2 cellular contexts compared by ENCODE assay signal in genomic region chr6:41167173-41167963, GRCh38.
A peak's percentile ranks its signal among the peaks of the same experiment; 100 is the strongest.
TF ChIP-seq lines count a peak whose summit lies in the region.

No MANE protein-coding gene starts in this region.

TF ChIP-seq in HCT116, 20 proteins besides CTCF, POLR2A, EP300 and RAD21 (continued from another document):
- TF ChIP-seq SIN3A (IDR thresholded peaks at IDR 0.05; ENCODE audit: low read depth) (no peak), ZFX (IDR thresholded peaks at IDR 0.05) (no peak)

TF ChIP-seq in WTC11, 78 proteins besides CTCF, POLR2A, EP300 and RAD21 (continued from another document and continues in another):
- TF ChIP-seq AFF4 (CRISPR knock-in tag; IDR thresholded peaks at IDR 0.05; ENCODE audit: borderline replicate concordance) = no peak
- no peak for TF ChIP-seq ATF3 (CRISPR knock-in tag; conservative IDR thresholded peaks at IDR 0.05)
- TF ChIP-seq AR (CRISPR knock-in tag; IDR thresholded peaks at IDR 0.05) = no peak
- no peak for TF ChIP-seq ZNF423 (CRISPR knock-in tag; IDR thresholded peaks at IDR 0.05)
- no peak for TF ChIP-seq ZMAT4 (CRISPR knock-in tag; IDR thresholded peaks at IDR 0.05)
- TF ChIP-seq CDX4 (CRISPR knock-in tag; IDR thresholded peaks at IDR 0.05; ENCODE audit: borderline replicate concordance) = no peak
- no peak for TF ChIP-seq IRF1 (CRISPR knock-in tag; IDR thresholded peaks at IDR 0.05)
- 0 out of 2 replicates have a peak, but pooled peaks have one; percentile 44 for TF ChIP-seq CREB1 (CRISPR knock-in tag; IDR thresholded peaks at IDR 0.05)
- no peak for TF ChIP-seq EMX1 (CRISPR knock-in tag; IDR thresholded peaks at IDR 0.05)
- TF ChIP-seq E2F5 (CRISPR knock-in tag; IDR thresholded peaks at IDR 0.05) = 0 out of 2 replicates have a peak, but pooled peaks have one; percentile 22
- TF ChIP-seq PREB (CRISPR knock-in tag; IDR thresholded peaks at IDR 0.05; ENCODE audit: borderline replicate concordance) = no peak
- TF ChIP-seq E2F1 (CRISPR knock-in tag; IDR thresholded peaks at IDR 0.05) = no peak
- TF ChIP-seq ZNF232 (CRISPR knock-in tag; IDR thresholded peaks at IDR 0.05) = no peak
- peak; percentile 65; the same call in 1 of the 2 replicates for TF ChIP-seq SMAD4 (CRISPR knock-in tag; IDR thresholded peaks at IDR 0.05)
- TF ChIP-seq CREM (CRISPR knock-in tag; IDR thresholded peaks at IDR 0.05) = no peak
- no peak for TF ChIP-seq GTF2I (CRISPR knock-in tag; conservative IDR thresholded peaks at IDR 0.05)
- no peak for TF ChIP-seq ERG (CRISPR knock-in tag; IDR thresholded peaks at IDR 0.05)
- TF ChIP-seq STAT6 (CRISPR knock-in tag; conservative IDR thresholded peaks at IDR 0.05; ENCODE audit: low read depth) = no peak
- TF ChIP-seq ZNF263 (CRISPR knock-in tag; IDR thresholded peaks at IDR 0.05; ENCODE audit: low read depth) = no peak
- TF ChIP-seq TCF7 (CRISPR knock-in tag; IDR thresholded peaks at IDR 0.05; ENCODE audit: low read depth) = no peak
- TF ChIP-seq ESRRA (CRISPR knock-in tag; IDR thresholded peaks at IDR 0.05; ENCODE audit: borderline replicate concordance) = no peak
- no peak for TF ChIP-seq ZBTB43 (CRISPR knock-in tag; IDR thresholded peaks at IDR 0.05)
- TF ChIP-seq JAZF1 (CRISPR knock-in tag; IDR thresholded peaks at IDR 0.05) = no peak
- no peak for TF ChIP-seq IRF2 (CRISPR knock-in tag; IDR thresholded peaks at IDR 0.05; ENCODE audit: borderline replicate concordance, low read depth)
- TF ChIP-seq RELA (CRISPR knock-in tag; IDR thresholded peaks at IDR 0.05; ENCODE audit: borderline replicate concordance) = no peak
- TF ChIP-seq SMAD3 (CRISPR knock-in tag; IDR thresholded peaks at IDR 0.05; ENCODE audit: borderline replicate concordance) = no peak
- 0 out of 2 replicates have a peak, but pooled peaks have one; percentile 46 for TF ChIP-seq ETV6 (CRISPR knock-in tag; IDR thresholded peaks at IDR 0.05)
- TF ChIP-seq PRRX2 (CRISPR knock-in tag; IDR thresholded peaks at IDR 0.05) = no peak
- no peak for TF ChIP-seq HMGXB4 (CRISPR knock-in tag; IDR thresholded peaks at IDR 0.05)
- no peak for TF ChIP-seq RORB (CRISPR knock-in tag; IDR thresholded peaks at IDR 0.05)
- 0 out of 2 replicates have a peak, but pooled peaks have one; percentile 40 for TF ChIP-seq ZNF219 (CRISPR knock-in tag; IDR thresholded peaks at IDR 0.05; ENCODE audit: borderline replicate concordance)
- TF ChIP-seq ZNF317 (CRISPR knock-in tag; IDR thresholded peaks at IDR 0.05; ENCODE audit: borderline replicate concordance, low read depth) = peak; percentile 81
- TF ChIP-seq FOXK1 (CRISPR knock-in tag; IDR thresholded peaks at IDR 0.05) = no peak
